Comparison of ENCODE assay signal across 1 cellular context in genomic region chr4:140858897-140859296, GRCh38.
TF ChIP-seq lines count a peak whose summit lies in the region.

No MANE protein-coding gene starts in this region.

TF ChIP-seq in HEK293, 187 proteins besides CTCF, POLR2A, EP300 and RAD21 (continued from another document):
- TF ChIP-seq ZNF560 (tag by site-specific recombination; IDR thresholded peaks at IDR 0.05; ENCODE audit: borderline replicate concordance) (no peak), ZNF221 (tag by site-specific recombination; IDR thresholded peaks at IDR 0.05; ENCODE audit: borderline replicate concordance) (no peak), TRIM28 (IDR thresholded peaks at IDR 0.05; ENCODE audit: borderline replicate concordance, low read length) (peak; percentile 84; the same call in 1 of the 2 replicates), KLF17 (tag by site-specific recombination; IDR thresholded peaks at IDR 0.05) (no peak), YY1 (tag by site-specific recombination; IDR thresholded peaks at IDR 0.05) (no peak), ZNF571 (tag by site-specific recombination; IDR thresholded peaks at IDR 0.05) (no peak), ZNF777 (tag by site-specific recombination; IDR thresholded peaks at IDR 0.05; ENCODE audit: borderline replicate concordance) (no peak), ZNF664 (tag by site-specific recombination; IDR thresholded peaks at IDR 0.05) (no peak), PRDM6 (tag by site-specific recombination; IDR thresholded peaks at IDR 0.05) (peak; percentile 77), ZNF658 (tag by site-specific recombination; IDR thresholded peaks at IDR 0.05) (no peak), ZBTB44 (tag by site-specific recombination; IDR thresholded peaks at IDR 0.05) (peak; percentile 82), OSR2 (tag by site-specific recombination; IDR thresholded peaks at IDR 0.05) (peak; percentile 86), SP7 (tag by site-specific recombination; IDR thresholded peaks at IDR 0.05) (peak; percentile 76), ZNF561 (tag by site-specific recombination; IDR thresholded peaks at IDR 0.05; ENCODE audit: borderline replicate concordance) (0 out of 2 replicates have a peak, but pooled peaks have one; percentile 38), ATF2 (tag by site-specific recombination; IDR thresholded peaks at IDR 0.05; ENCODE audit: low read depth) (no peak), ZSCAN18 (tag by site-specific recombination; IDR thresholded peaks at IDR 0.05) (no peak), ZSCAN4 (tag by site-specific recombination; IDR thresholded peaks at IDR 0.05) (no peak), ZNF792 (tag by site-specific recombination; IDR thresholded peaks at IDR 0.05) (no peak), ZXDB (tag by site-specific recombination; IDR thresholded peaks at IDR 0.05) (no peak; the same call in 1 of the 2 replicates), ZBTB20 (tag by site-specific recombination; IDR thresholded peaks at IDR 0.05) (peak; percentile 28; the same call in 1 of the 2 replicates), MZF1 (tag by site-specific recombination; IDR thresholded peaks at IDR 0.05; ENCODE audit: borderline replicate concordance) (peak; percentile 52; the same call in 1 of the 2 replicates), ZNF335 (tag by site-specific recombination; conservative IDR thresholded peaks at IDR 0.05) (0 out of 2 replicates have a peak, but pooled peaks have one; percentile 22), ZNF677 (tag by site-specific recombination; IDR thresholded peaks at IDR 0.05) (no peak), ZBTB8A (tag by site-specific recombination; IDR thresholded peaks at IDR 0.05) (peak; percentile 43; the same call in 1 of the 2 replicates), ZNF404 (tag by site-specific recombination; IDR thresholded peaks at IDR 0.05) (no peak), SETDB1 (IDR thresholded peaks at IDR 0.05; ENCODE audit: insufficient read length, low read length) (peak; percentile 22), ZNF416 (tag by site-specific recombination; IDR thresholded peaks at IDR 0.05) (no peak), ZNF623 (tag by site-specific recombination; IDR thresholded peaks at IDR 0.05) (no peak), KLF7 (tag by site-specific recombination; IDR thresholded peaks at IDR 0.05; ENCODE audit: borderline replicate concordance) (no peak), SCRT2 (tag by site-specific recombination; IDR thresholded peaks at IDR 0.05) (no peak), ZNF629 (tag by site-specific recombination; IDR thresholded peaks at IDR 0.05) (0 out of 2 replicates have a peak, but pooled peaks have one; percentile 22), IKZF3 (tag by site-specific recombination; IDR thresholded peaks at IDR 0.05) (0 out of 2 replicates have a peak, but pooled peaks have one; percentile 21), ELK4 (IDR thresholded peaks at IDR 0.05; ENCODE audit: borderline replicate concordance, low read depth, low read length) (no peak), ZNF830 (tag by site-specific recombination; IDR thresholded peaks at IDR 0.05; ENCODE audit: low read depth) (no peak), ZBTB10 (tag by site-specific recombination; IDR thresholded peaks at IDR 0.05) (no peak), ZEB2 (tag by site-specific recombination; IDR thresholded peaks at IDR 0.05) (no peak), MEIS1 (CRISPR knock-in tag; IDR thresholded peaks at IDR 0.05; ENCODE audit: borderline replicate concordance) (no peak), ZNF175 (tag by site-specific recombination; IDR thresholded peaks at IDR 0.05) (no peak), ZNF18 (tag by site-specific recombination; IDR thresholded peaks at IDR 0.05) (0 out of 2 replicates have a peak, but pooled peaks have one; percentile 27), KLF16 (tag by site-specific recombination; IDR thresholded peaks at IDR 0.05) (no peak), ZNF248 (tag by site-specific recombination; IDR thresholded peaks at IDR 0.05) (no peak)
